Comparison of ENCODE assay signal across 1 cellular context in the genomic region with DNA sequence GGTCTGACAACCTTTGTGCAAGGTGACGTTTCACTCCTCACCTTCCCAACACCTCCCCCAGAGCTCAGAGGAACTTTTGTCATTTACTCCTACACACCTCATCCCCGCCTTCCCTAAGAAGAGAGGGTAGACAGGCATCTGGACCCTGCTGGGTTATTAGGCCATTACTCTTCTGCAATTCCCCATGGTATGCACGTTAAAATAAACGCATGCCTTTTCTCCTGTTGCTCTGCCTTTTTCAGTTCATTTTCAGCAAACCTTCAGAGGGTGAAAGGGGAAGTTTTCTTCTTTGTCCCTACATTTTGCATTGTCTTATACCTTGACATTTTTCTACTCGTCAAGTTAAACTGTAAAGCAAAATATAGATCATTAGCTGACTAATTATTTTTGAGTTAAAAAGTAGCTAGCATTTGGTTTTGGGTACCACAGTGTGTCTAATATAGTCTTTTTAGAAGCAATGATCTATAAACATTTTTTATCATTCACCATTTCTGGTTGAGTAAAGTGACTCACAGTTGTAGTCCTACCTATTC.
TF ChIP-seq lines count a peak whose summit lies in the region.

No MANE protein-coding gene starts in this region.

TF ChIP-seq in HEK293, 187 proteins besides CTCF, POLR2A, EP300 and RAD21 (continued from another document and continues in another):
- TF ChIP-seq BCL6B (tag by site-specific recombination; IDR thresholded peaks at IDR 0.05) = no peak
- TF ChIP-seq, protein P1, sequence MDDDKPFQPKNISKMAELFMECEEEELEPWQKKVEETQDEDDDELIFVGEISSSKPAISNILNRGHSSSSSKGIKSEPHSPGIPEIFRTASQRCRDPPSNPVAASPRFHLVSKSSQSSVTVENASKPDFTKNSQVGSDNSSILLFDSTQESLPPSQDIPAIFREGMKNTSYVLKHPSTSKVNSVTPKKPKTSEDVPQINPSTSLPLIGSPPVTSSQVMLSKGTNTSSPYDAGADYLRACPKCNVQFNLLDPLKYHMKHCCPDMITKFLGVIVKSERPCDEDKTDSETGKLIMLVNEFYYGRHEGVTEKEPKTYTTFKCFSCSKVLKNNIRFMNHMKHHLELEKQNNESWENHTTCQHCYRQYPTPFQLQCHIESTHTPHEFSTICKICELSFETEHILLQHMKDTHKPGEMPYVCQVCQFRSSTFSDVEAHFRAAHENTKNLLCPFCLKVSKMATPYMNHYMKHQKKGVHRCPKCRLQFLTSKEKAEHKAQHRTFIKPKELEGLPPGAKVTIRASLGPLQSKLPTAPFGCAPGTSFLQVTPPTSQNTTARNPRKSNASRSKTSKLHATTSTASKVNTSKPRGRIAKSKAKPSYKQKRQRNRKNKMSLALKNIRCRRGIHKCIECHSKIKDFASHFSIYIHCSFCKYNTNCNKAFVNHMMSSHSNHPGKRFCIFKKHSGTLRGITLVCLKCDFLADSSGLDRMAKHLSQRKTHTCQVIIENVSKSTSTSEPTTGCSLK (tag by site-specific recombination; IDR thresholded peaks at IDR 0.05) = no peak
- TF ChIP-seq, protein P2, sequence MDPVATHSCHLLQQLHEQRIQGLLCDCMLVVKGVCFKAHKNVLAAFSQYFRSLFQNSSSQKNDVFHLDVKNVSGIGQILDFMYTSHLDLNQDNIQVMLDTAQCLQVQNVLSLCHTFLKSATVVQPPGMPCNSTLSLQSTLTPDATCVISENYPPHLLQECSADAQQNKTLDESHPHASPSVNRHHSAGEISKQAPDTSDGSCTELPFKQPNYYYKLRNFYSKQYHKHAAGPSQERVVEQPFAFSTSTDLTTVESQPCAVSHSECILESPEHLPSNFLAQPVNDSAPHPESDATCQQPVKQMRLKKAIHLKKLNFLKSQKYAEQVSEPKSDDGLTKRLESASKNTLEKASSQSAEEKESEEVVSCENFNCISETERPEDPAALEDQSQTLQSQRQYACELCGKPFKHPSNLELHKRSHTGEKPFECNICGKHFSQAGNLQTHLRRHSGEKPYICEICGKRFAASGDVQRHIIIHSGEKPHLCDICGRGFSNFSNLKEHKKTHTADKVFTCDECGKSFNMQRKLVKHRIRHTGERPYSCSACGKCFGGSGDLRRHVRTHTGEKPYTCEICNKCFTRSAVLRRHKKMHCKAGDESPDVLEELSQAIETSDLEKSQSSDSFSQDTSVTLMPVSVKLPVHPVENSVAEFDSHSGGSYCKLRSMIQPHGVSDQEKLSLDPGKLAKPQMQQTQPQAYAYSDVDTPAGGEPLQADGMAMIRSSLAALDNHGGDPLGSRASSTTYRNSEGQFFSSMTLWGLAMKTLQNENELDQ (tag by site-specific recombination; IDR thresholded peaks at IDR 0.05; ENCODE audit: low read depth) = no peak
- TF ChIP-seq EGR2 (tag by site-specific recombination; IDR thresholded peaks at IDR 0.05; ENCODE audit: low read depth) = peak; percentile 81
- no peak for TF ChIP-seq MYNN (tag by site-specific recombination; IDR thresholded peaks at IDR 0.05; ENCODE audit: borderline replicate concordance)
- TF ChIP-seq ZNF596 (tag by site-specific recombination; IDR thresholded peaks at IDR 0.05) = 0 out of 2 replicates have a peak, but pooled peaks have one; percentile 49
- no peak for TF ChIP-seq ZNF624 (tag by site-specific recombination; IDR thresholded peaks at IDR 0.05)
- no peak for TF ChIP-seq ZNF623 (tag by site-specific recombination; IDR thresholded peaks at IDR 0.05)
- TF ChIP-seq GLIS2 (tag by site-specific recombination; IDR thresholded peaks at IDR 0.05) = no peak
- TF ChIP-seq ZNF843 (tag by site-specific recombination; IDR thresholded peaks at IDR 0.05) = peak; percentile 84
- TF ChIP-seq ZNF37A (tag by site-specific recombination; IDR thresholded peaks at IDR 0.05) = no peak
- TF ChIP-seq ZBTB20 (tag by site-specific recombination; IDR thresholded peaks at IDR 0.05) = no peak
- no peak for TF ChIP-seq GLI4 (tag by site-specific recombination; IDR thresholded peaks at IDR 0.05)
- no peak for TF ChIP-seq ZNF76 (tag by site-specific recombination; IDR thresholded peaks at IDR 0.05; ENCODE audit: borderline replicate concordance, low read depth)
- no peak for TF ChIP-seq ZNF148 (tag by site-specific recombination; IDR thresholded peaks at IDR 0.05; ENCODE audit: borderline replicate concordance)
- no peak for TF ChIP-seq ZNF214 (tag by site-specific recombination; IDR thresholded peaks at IDR 0.05; ENCODE audit: borderline replicate concordance)
- TF ChIP-seq GLIS1 (tag by site-specific recombination; IDR thresholded peaks at IDR 0.05) = no peak
- no peak for TF ChIP-seq ZNF174 (tag by site-specific recombination; IDR thresholded peaks at IDR 0.05)
- TF ChIP-seq ZSCAN23 (tag by site-specific recombination; IDR thresholded peaks at IDR 0.05) = no peak
- TF ChIP-seq SCRT2 (tag by site-specific recombination; IDR thresholded peaks at IDR 0.05) = peak; percentile 83
- TF ChIP-seq ZNF521 (tag by site-specific recombination; IDR thresholded peaks at IDR 0.05) = no peak
- TF ChIP-seq KLF9 (tag by site-specific recombination; IDR thresholded peaks at IDR 0.05; ENCODE audit: low read depth) = no peak
- no peak for TF ChIP-seq ZNF48 (tag by site-specific recombination; IDR thresholded peaks at IDR 0.05)
- no peak for TF ChIP-seq ZBTB7A (tag by site-specific recombination; IDR thresholded peaks at IDR 0.05; ENCODE audit: low read depth)
- TF ChIP-seq ZNF626 (tag by site-specific recombination; IDR thresholded peaks at IDR 0.05) = no peak
- TF ChIP-seq ZNF133 (tag by site-specific recombination; IDR thresholded peaks at IDR 0.05) = no peak
- no peak for TF ChIP-seq ZNF24 (tag by site-specific recombination; IDR thresholded peaks at IDR 0.05)
- TF ChIP-seq ZNF292 (tag by site-specific recombination; IDR thresholded peaks at IDR 0.05; ENCODE audit: borderline replicate concordance, low read depth) = no peak
- TF ChIP-seq ZNF830 (tag by site-specific recombination; IDR thresholded peaks at IDR 0.05; ENCODE audit: low read depth) = no peak
- TF ChIP-seq ZNF423 (tag by site-specific recombination; IDR thresholded peaks at IDR 0.05) = peak; percentile 56; the same call in 1 of the 2 replicates
- TF ChIP-seq ZBTB21 (tag by site-specific recombination; IDR thresholded peaks at IDR 0.05) = no peak
- TF ChIP-seq ZBTB44 (tag by site-specific recombination; IDR thresholded peaks at IDR 0.05) = 0 out of 2 replicates have a peak, but pooled peaks have one; percentile 48
- TF ChIP-seq, protein P3, sequence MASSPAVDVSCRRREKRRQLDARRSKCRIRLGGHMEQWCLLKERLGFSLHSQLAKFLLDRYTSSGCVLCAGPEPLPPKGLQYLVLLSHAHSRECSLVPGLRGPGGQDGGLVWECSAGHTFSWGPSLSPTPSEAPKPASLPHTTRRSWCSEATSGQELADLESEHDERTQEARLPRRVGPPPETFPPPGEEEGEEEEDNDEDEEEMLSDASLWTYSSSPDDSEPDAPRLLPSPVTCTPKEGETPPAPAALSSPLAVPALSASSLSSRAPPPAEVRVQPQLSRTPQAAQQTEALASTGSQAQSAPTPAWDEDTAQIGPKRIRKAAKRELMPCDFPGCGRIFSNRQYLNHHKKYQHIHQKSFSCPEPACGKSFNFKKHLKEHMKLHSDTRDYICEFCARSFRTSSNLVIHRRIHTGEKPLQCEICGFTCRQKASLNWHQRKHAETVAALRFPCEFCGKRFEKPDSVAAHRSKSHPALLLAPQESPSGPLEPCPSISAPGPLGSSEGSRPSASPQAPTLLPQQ (tag by site-specific recombination; IDR thresholded peaks at IDR 0.05) = no peak
- no peak for TF ChIP-seq BCL11B (tag by site-specific recombination; IDR thresholded peaks at IDR 0.05; ENCODE audit: low read depth)
- no peak for TF ChIP-seq ZNF350 (tag by site-specific recombination; IDR thresholded peaks at IDR 0.05)
- TF ChIP-seq IKZF3 (tag by site-specific recombination; IDR thresholded peaks at IDR 0.05) = peak; percentile 88
- 0 out of 2 replicates have a peak, but pooled peaks have one; percentile 24 for TF ChIP-seq ZXDB (tag by site-specific recombination; IDR thresholded peaks at IDR 0.05)
- TF ChIP-seq, protein P4, sequence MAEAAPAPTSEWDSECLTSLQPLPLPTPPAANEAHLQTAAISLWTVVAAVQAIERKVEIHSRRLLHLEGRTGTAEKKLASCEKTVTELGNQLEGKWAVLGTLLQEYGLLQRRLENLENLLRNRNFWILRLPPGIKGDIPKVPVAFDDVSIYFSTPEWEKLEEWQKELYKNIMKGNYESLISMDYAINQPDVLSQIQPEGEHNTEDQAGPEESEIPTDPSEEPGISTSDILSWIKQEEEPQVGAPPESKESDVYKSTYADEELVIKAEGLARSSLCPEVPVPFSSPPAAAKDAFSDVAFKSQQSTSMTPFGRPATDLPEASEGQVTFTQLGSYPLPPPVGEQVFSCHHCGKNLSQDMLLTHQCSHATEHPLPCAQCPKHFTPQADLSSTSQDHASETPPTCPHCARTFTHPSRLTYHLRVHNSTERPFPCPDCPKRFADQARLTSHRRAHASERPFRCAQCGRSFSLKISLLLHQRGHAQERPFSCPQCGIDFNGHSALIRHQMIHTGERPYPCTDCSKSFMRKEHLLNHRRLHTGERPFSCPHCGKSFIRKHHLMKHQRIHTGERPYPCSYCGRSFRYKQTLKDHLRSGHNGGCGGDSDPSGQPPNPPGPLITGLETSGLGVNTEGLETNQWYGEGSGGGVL (tag by site-specific recombination; IDR thresholded peaks at IDR 0.05) = peak; percentile 41; the same call in 1 of the 2 replicates
- peak; percentile 57; the same call in 1 of the 2 replicates for TF ChIP-seq ZNF580 (tag by site-specific recombination; IDR thresholded peaks at IDR 0.05)
- no peak for TF ChIP-seq ZNF785 (tag by site-specific recombination; IDR thresholded peaks at IDR 0.05)
- no peak for TF ChIP-seq ZNF660 (tag by site-specific recombination; IDR thresholded peaks at IDR 0.05)
- TF ChIP-seq, protein P5, sequence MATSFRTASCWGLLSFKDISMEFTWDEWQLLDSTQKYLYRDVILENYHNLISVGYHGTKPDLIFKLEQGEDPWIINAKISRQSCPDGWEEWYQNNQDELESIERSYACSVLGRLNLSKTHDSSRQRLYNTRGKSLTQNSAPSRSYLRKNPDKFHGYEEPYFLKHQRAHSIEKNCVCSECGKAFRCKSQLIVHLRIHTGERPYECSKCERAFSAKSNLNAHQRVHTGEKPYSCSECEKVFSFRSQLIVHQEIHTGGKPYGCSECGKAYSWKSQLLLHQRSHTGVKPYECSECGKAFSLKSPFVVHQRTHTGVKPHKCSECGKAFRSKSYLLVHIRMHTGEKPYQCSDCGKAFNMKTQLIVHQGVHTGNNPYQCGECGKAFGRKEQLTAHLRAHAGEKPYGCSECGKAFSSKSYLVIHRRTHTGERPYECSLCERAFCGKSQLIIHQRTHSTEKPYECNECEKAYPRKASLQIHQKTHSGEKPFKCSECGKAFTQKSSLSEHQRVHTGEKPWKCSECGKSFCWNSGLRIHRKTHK (tag by site-specific recombination; IDR thresholded peaks at IDR 0.05) = no peak
- peak; percentile 100 for TF ChIP-seq FEZF1 (tag by site-specific recombination; IDR thresholded peaks at IDR 0.05)
- no peak for TF ChIP-seq ZNF302 (tag by site-specific recombination; IDR thresholded peaks at IDR 0.05; ENCODE audit: low read depth)
- TF ChIP-seq KLF1 (tag by site-specific recombination; IDR thresholded peaks at IDR 0.05) = no peak
